18 cellular contexts compared by ENCODE assay signal in genomic region chr7:142712617-142712957, GRCh38. TPM values are rescaled to one million over a fixed set of nuclear protein-coding genes. Genes with fewer than 3 reads are reported as not detected.
DNase-seq lines count a peak whose midpoint lies in the region; ATAC-seq, FAIRE-seq and TF ChIP-seq lines count a peak whose summit lies in the region.
"Had no signal": no experiment of that assay in that cellular context is flagged by ENCODE, and none has a peak within 500 bp of the region (broad histone marks: within the 10 kb centered on the region; RNA-seq: fewer than 3 reads in every experiment).

No MANE protein-coding gene starts in this region.

- no peaks in the 10 kb centered on the region for H3F3A ChIP-seq in GM23248 (ENCODE audit: insufficient read depth)

- H3K79me2 ChIP-seq in GM23248 (ENCODE audit: insufficient read depth) = no peaks in the 10 kb centered on the region

- H3K4me1 ChIP-seq in GM23248 (ENCODE audit: insufficient read depth) = no peaks in the 10 kb centered on the region
- H3K4me1 ChIP-seq: upper lobe of right lung had no signal

- CTCF ChIA-PET in activated CD4-positive, alpha-beta T cell treated with anti-CD3 and anti-CD28 coated beads for 36 hours (lab: Charles Lee) = interaction anchor here (0.8 to 1.9 kb wide), 13 partner anchors 9 to 127 kb away, joined by 3 to 6 read pairs (median 3); no protein-coding TSS in a partner anchor
- CTCF ChIA-PET in Calu3 (lab: Charles Lee) = interaction anchor here (0.8 to 5.6 kb wide), 3 partner anchors 59 to 71 kb away, joined by 3 to 62 read pairs (median 3); partner anchors contain the start of gene PRSS2
- CTCF ChIA-PET in activated CD4-positive, alpha-beta memory T cell treated with anti-CD3 and anti-CD28 coated beads, Interleukin-2, amount 10 ng/mL, durations not matched to agents 7 days and 5 days (lab: Charles Lee) = interaction anchor here (0.7 to 3.9 kb wide), 9 partner anchors 12 to 99 kb away, joined by 3 to 47 read pairs (median 6); no protein-coding TSS in a partner anchor

- POLR2A ChIA-PET in activated CD4-positive, alpha-beta T cell treated with anti-CD3 and anti-CD28 coated beads for 36 hours (lab: Charles Lee) = no interaction called here
- POLR2A ChIA-PET in activated CD4-positive, alpha-beta memory T cell treated with anti-CD3 and anti-CD28 coated beads, Interleukin-2, amount 10 ng/mL, durations not matched to agents 7 days and 5 days (lab: Charles Lee) = interaction anchor here (0.7 to 5.8 kb wide), 5 partner anchors 70 to 96 kb away, joined by 3 to 74 read pairs (median 10); no protein-coding TSS in a partner anchor

- H3K4me1 Mint-ChIP-seq in activated CD4-positive, alpha-beta T cell treated with anti-CD3 and anti-CD28 coated beads for 36 hours = peaks cover 67% of the 10 kb centered on the region
- peaks cover 12% of the 10 kb centered on the region for H3K4me1 Mint-ChIP-seq in Calu3 (ENCODE audit: low read depth, unreplicated experiment)
- H3K4me1 Mint-ChIP-seq in activated CD4-positive, alpha-beta memory T cell treated with anti-CD3 and anti-CD28 coated beads, Interleukin-2, amount 10 ng/mL, durations not matched to agents 7 days and 5 days = peaks cover 88% of the 10 kb centered on the region
- peaks cover 21% of the 10 kb centered on the region for H3K4me1 Mint-ChIP-seq in memory B cell

- H3K36me3 Mint-ChIP-seq in activated CD4-positive, alpha-beta T cell treated with anti-CD3 and anti-CD28 coated beads for 36 hours (ENCODE audit: low read depth) = no peaks in the 10 kb centered on the region
- no peaks in the 10 kb centered on the region for H3K36me3 Mint-ChIP-seq in Calu3 (ENCODE audit: insufficient read depth, unreplicated experiment)
- no peaks in the 10 kb centered on the region for H3K36me3 Mint-ChIP-seq in activated CD4-positive, alpha-beta memory T cell treated with anti-CD3 and anti-CD28 coated beads, Interleukin-2, amount 10 ng/mL, durations not matched to agents 7 days and 5 days (ENCODE audit: low read depth)
- H3K36me3 Mint-ChIP-seq in memory B cell = no peaks in the 10 kb centered on the region
- H3K36me3 Mint-ChIP-seq: stimulated activated memory B cell treated with anti-CD40 and anti-IgM and Interleukin-4, amounts not matched to agents 10 μg/mL and 1 μg/mL and 100 μg/mL, for 72 hours had no signal

- no peaks in the 10 kb centered on the region for H3K27me3 ChIP-seq in GM23248 (replicated peaks; ENCODE audit: insufficient read depth)
- H3K27me3 ChIP-seq: spleen, upper lobe of right lung had no signal

- no peaks in the 10 kb centered on the region for H3K9me3 ChIP-seq in GM23248 (ENCODE audit: low read depth)
- H3K9me3 ChIP-seq: spleen, upper lobe of right lung had no signal

- H3K4me3 Mint-ChIP-seq in activated CD4-positive, alpha-beta T cell treated with anti-CD3 and anti-CD28 coated beads for 36 hours = peak overlapping the region; percentile 30
- no peak overlapping the region for H3K4me3 Mint-ChIP-seq in Calu3 (ENCODE audit: low read depth, unreplicated experiment)
- H3K4me3 Mint-ChIP-seq in activated CD4-positive, alpha-beta memory T cell treated with anti-CD3 and anti-CD28 coated beads, Interleukin-2, amount 10 ng/mL, durations not matched to agents 7 days and 5 days = peak overlapping the region; percentile 24
- no peak overlapping the region for H3K4me3 Mint-ChIP-seq in memory B cell

- peak overlapping the region; percentile 55 for H3K27ac Mint-ChIP-seq in activated CD4-positive, alpha-beta T cell treated with anti-CD3 and anti-CD28 coated beads for 36 hours
- H3K27ac Mint-ChIP-seq in Calu3 (ENCODE audit: unreplicated experiment) = no peak overlapping the region
- H3K27ac Mint-ChIP-seq in activated CD4-positive, alpha-beta memory T cell treated with anti-CD3 and anti-CD28 coated beads, Interleukin-2, amount 10 ng/mL, durations not matched to agents 7 days and 5 days = peak overlapping the region; percentile 89
- peak overlapping the region; percentile 51 for H3K27ac Mint-ChIP-seq in memory B cell
- H3K27ac Mint-ChIP-seq: progenitor cell of endocrine pancreas; stimulated activated memory B cell treated with anti-CD40 and anti-IgM and Interleukin-4, amounts not matched to agents 10 μg/mL and 1 μg/mL and 100 μg/mL, for 72 hours had no signal

- 70 to 73% methylated on average over 4 of the region's 4 CpGs for WGBS in GM23248 (ENCODE audit: low coverage in 1 of 2, low lambda C conversion rate in 2 of 2, missing lambda C conversion rate in 2 of 2), 2 experiments

- no peak overlapping the region for H3K9ac ChIP-seq in GM23248

- TF ChIP-seq POLR2A in GM12891 (IDR thresholded peaks at IDR 0.05; ENCODE audit: low read depth, low read length) = no peak

- no peaks in the 10 kb centered on the region for H4K20me1 ChIP-seq in GM23248 (ENCODE audit: insufficient read depth)

- H3K4me3 ChIP-seq in GM23248 = no peak overlapping the region
- H3K4me3 ChIP-seq: K562, upper lobe of right lung had no signal

- in situ Hi-C loops in GM23248 (cut with MboI) = no loop called here

- no TSS peak for BruUV-seq in Calu3 (replicated peaks; lab: Mats Ljungman, UMichigan)

- TF ChIP-seq CTCF in Calu3 (IDR thresholded peaks at IDR 0.05; ENCODE audit: unreplicated experiment) = peak; percentile 4

- no peak for ATAC-seq in activated CD4-positive, alpha-beta T cell treated with anti-CD3 and anti-CD28 coated beads for 36 hours
- no peak for ATAC-seq in memory B cell (ENCODE audit: low read depth)
- ATAC-seq: stimulated activated memory B cell treated with anti-CD40 and anti-IgM and Interleukin-4, amounts not matched to agents 10 μg/mL and 1 μg/mL and 100 μg/mL, for 72 hours; upper lobe of right lung had no signal

- no peaks in the 10 kb centered on the region for H3K27me3 Mint-ChIP-seq in activated CD4-positive, alpha-beta T cell treated with anti-CD3 and anti-CD28 coated beads for 36 hours
- H3K27me3 Mint-ChIP-seq in Calu3 (ENCODE audit: unreplicated experiment) (peaks cover 82% of the 10 kb centered on the region), memory B cell (no peaks in the 10 kb centered on the region)
- H3K27me3 Mint-ChIP-seq in activated CD4-positive, alpha-beta memory T cell treated with anti-CD3 and anti-CD28 coated beads, Interleukin-2, amount 10 ng/mL, durations not matched to agents 7 days and 5 days = no peaks in the 10 kb centered on the region
- H3K27me3 Mint-ChIP-seq: stimulated activated memory B cell treated with anti-CD40 and anti-IgM and Interleukin-4, amounts not matched to agents 10 μg/mL and 1 μg/mL and 100 μg/mL, for 72 hours had no signal

- intact Hi-C loops in activated CD4-positive, alpha-beta T cell treated with anti-CD3 and anti-CD28 coated beads for 36 hours (cut with DNase I, micrococcal nuclease) = loop anchor here (1.0 to 5.0 kb wide), 4 partner anchors 45 to 99 kb away; no protein-coding TSS in a partner anchor
- intact Hi-C loops in Calu3 (cut with micrococcal nuclease; ENCODE audit: unreplicated experiment) = loop anchor here (1.0 to 5.0 kb wide), 3 partner anchors 43 to 80 kb away; no protein-coding TSS in a partner anchor

- H2AFZ ChIP-seq in GM23248 = no peak overlapping the region

- no peaks in the 10 kb centered on the region for H3K9me3 Mint-ChIP-seq in activated CD4-positive, alpha-beta T cell treated with anti-CD3 and anti-CD28 coated beads for 36 hours (ENCODE audit: low read depth)
- no peaks in the 10 kb centered on the region for H3K9me3 Mint-ChIP-seq in Calu3 (ENCODE audit: low read depth, unreplicated experiment)
- no peaks in the 10 kb centered on the region for H3K9me3 Mint-ChIP-seq in activated CD4-positive, alpha-beta memory T cell treated with anti-CD3 and anti-CD28 coated beads, Interleukin-2, amount 10 ng/mL, durations not matched to agents 7 days and 5 days
- no peaks in the 10 kb centered on the region for H3K9me3 Mint-ChIP-seq in memory B cell
- H3K9me3 Mint-ChIP-seq: stimulated activated memory B cell treated with anti-CD40 and anti-IgM and Interleukin-4, amounts not matched to agents 10 μg/mL and 1 μg/mL and 100 μg/mL, for 72 hours had no signal

- no peak for FAIRE-seq in GM12891 (lab: Jason Lieb, UNC)
- FAIRE-seq: colon, frontal cortex had no signal

- H3K27ac ChIP-seq in caudate nucleus (ENCODE audit: low read depth, low read length) (no peak overlapping the region), GM23248 (no peak overlapping the region)
- H3K27ac ChIP-seq: HL-60, upper lobe of right lung had no signal

- no peaks in the 10 kb centered on the region for H3K36me3 ChIP-seq in GM23248 (ENCODE audit: low read depth)
- H3K36me3 ChIP-seq: spleen, upper lobe of right lung had no signal

- DNase-seq in activated CD4-positive, alpha-beta T cell treated with anti-CD3 and anti-CD28 coated beads for 36 hours = no peak
- no peak for DNase-seq in activated CD4-positive, alpha-beta T cell treated with anti-CD3 and anti-CD28 coated beads, Interleukin-2, amount 50 U/mL, for 1 hour
- no peak for DNase-seq in Calu3
- DNase-seq in activated CD4-positive, alpha-beta memory T cell treated with anti-CD3 and anti-CD28 coated beads, Interleukin-2, amount 10 ng/mL, durations not matched to agents 7 days and 5 days = no peak
- no peak for DNase-seq in memory B cell (ENCODE audit: low spot score in 2 of 2)
- DNase-seq in caudate nucleus (lab: John Stamatoyannopoulos, UW) = no peak
- no peak for DNase-seq in GM23248
- no peak for DNase-seq in GM12891 (ENCODE audit: insufficient read length, low spot score)
- DNase-seq: activated CD4-positive, CD25-positive, alpha-beta regulatory T cell; NCI-H1092; spleen; upper lobe of right lung had no signal

- H3K9me2 ChIP-seq in GM23248 (ENCODE audit: insufficient read depth) = no peaks in the 10 kb centered on the region

- no peak overlapping the region for H3K4me2 ChIP-seq in GM23248 (ENCODE audit: unreplicated experiment)

TF ChIP-seq in GM12891, 5 proteins besides CTCF, POLR2A, EP300 and RAD21 (continues in another document):
- TF ChIP-seq POLR2AphosphoS5 (IDR thresholded peaks at IDR 0.05; ENCODE audit: low read depth, low read length) = no peak
- no peak for TF ChIP-seq PAX5 (IDR thresholded peaks at IDR 0.05; ENCODE audit: insufficient read depth, low read length, severe bottlenecking)
- no peak for TF ChIP-seq TAF1 (IDR thresholded peaks at IDR 0.05; ENCODE audit: low read depth, low read length)
- TF ChIP-seq POU2F2 (IDR thresholded peaks at IDR 0.05; ENCODE audit: low read depth, low read length) = no peak

RNA-seq across cellular contexts. Expression of gene PRSS1, which starts 36.7 kb away (rescaled TPM):
- not detected for total RNA-seq in activated CD4-positive, alpha-beta T cell treated with anti-CD3 and anti-CD28 coated beads for 36 hours
- 12.4 and 16.8 TPM in 2 replicates for total RNA-seq in Calu3 (2022)
- not detected for total RNA-seq in activated CD4-positive, alpha-beta memory T cell treated with anti-CD3 and anti-CD28 coated beads, Interleukin-2, amount 10 ng/mL, durations not matched to agents 7 days and 5 days
- not detected in 2 replicates for total RNA-seq in GM23248 (2014; rRNA removed; shearing (Covaris generic))
- not detected in 2 replicates for polyA plus RNA-seq in GM23248 (2016; fragmentation: Nextera tagmentation; extraction: Ambion mirVana)
- not detected for polyA plus RNA-seq in GM12891 (2012; ENCODE audit: low read depth, missing spikeins)
- total RNA-seq: frontal cortex, upper lobe of right lung had no signal

RNA-seq across cellular contexts. Expression of gene PRSS2, which starts 58.2 kb away (rescaled TPM):
- total RNA-seq in activated CD4-positive, alpha-beta T cell treated with anti-CD3 and anti-CD28 coated beads for 36 hours = not detected
- total RNA-seq in Calu3 (2022) = 0.64 TPM in 1 of 2 replicates, not detected in the other
- not detected for total RNA-seq in activated CD4-positive, alpha-beta memory T cell treated with anti-CD3 and anti-CD28 coated beads, Interleukin-2, amount 10 ng/mL, durations not matched to agents 7 days and 5 days
- not detected in 2 replicates for total RNA-seq in GM23248 (2014; rRNA removed; shearing (Covaris generic))
- polyA plus RNA-seq in GM23248 (2016; fragmentation: Nextera tagmentation; extraction: Ambion mirVana) = not detected in 2 replicates
- not detected for polyA plus RNA-seq in GM12891 (2012; ENCODE audit: low read depth, missing spikeins)
- total RNA-seq: frontal cortex, upper lobe of right lung had no signal

Comparison
In these comparisons a context has a peak if more than half of its experiments do, and no peak if none do; other contexts are left out.
1. H3K4me3 Mint-ChIP-seq: peak in activated CD4-positive, alpha-beta T cell treated with anti-CD3 and anti-CD28 coated beads for 36 hours (single experiment) and activated CD4-positive, alpha-beta memory T cell treated with anti-CD3 and anti-CD28 coated beads, Interleukin-2, amount 10 ng/mL, durations not matched to agents 7 days and 5 days (single experiment); none in Calu3 (single experiment) and memory B cell (single experiment).
2. RNA of gene PRSS1, which starts 36.7 kb away (total RNA-seq): 12.4 to 16.8 TPM in Calu3; not detected in activated CD4-positive, alpha-beta T cell treated with anti-CD3 and anti-CD28 coated beads for 36 hours, not detected in activated CD4-positive, alpha-beta memory T cell treated with anti-CD3 and anti-CD28 coated beads, Interleukin-2, amount 10 ng/mL, durations not matched to agents 7 days and 5 days and not detected in GM23248; every median in the first group is over 10 times any median in the second.